ENCODE assay signal across 29 cellular contexts in genomic region chr4:79232555-79232954, GRCh38.
A peak's percentile ranks its signal among the peaks of the same experiment; 100 is the strongest.
DNase-seq lines count a peak whose midpoint lies in the region; ATAC-seq and TF ChIP-seq lines count a peak whose summit lies in the region.
"Had no signal": no experiment of that assay in that cellular context is flagged by ENCODE, and none has a peak within 500 bp of the region (broad histone marks: within the 10 kb centered on the region; RNA-seq: fewer than 3 reads in every experiment).

No MANE protein-coding gene starts in this region.

- no peak overlapping the region for H3K9ac ChIP-seq in neural progenitor cell
- H3K9ac ChIP-seq: BLaER1 treated with 17β-estradiol and CSF1 and Interleukin-3, amounts not matched to agents 10 nM and 100 nM; parathyroid adenoma had no signal

- no peaks in the 10 kb centered on the region for H3K27me3 Mint-ChIP-seq in neural progenitor cell (ENCODE audit: insufficient read depth, low read depth)
- no peaks in the 10 kb centered on the region for H3K27me3 Mint-ChIP-seq in naive thymus-derived CD8-positive, alpha-beta T cell
- H3K27me3 Mint-ChIP-seq: activated CD8-positive, alpha-beta memory T cell treated with anti-CD3 and anti-CD28 coated beads, Interleukin-2, amount 10 ng/mL, durations not matched to agents 7 days and 5 days; stimulated activated naive CD8-positive, alpha-beta T cell treated with anti-CD3 and anti-CD28 coated beads, Interleukin-15, Interleukin-2, amounts not matched to agents 100 ng/mL and 50 ng/mL, for 24 hours had no signal

- POLR2A ChIA-PET in naive thymus-derived CD8-positive, alpha-beta T cell (lab: Charles Lee): no interaction called here

- H3K4me2 ChIP-seq in neural progenitor cell: no peak overlapping the region
- H3K4me2 ChIP-seq: BLaER1 treated with 17β-estradiol and CSF1 and Interleukin-3, amounts not matched to agents 10 nM and 100 nM had no signal

- H3K27ac ChIP-seq in brain microvascular endothelial cell (no peak overlapping the region), neural progenitor cell (no peak overlapping the region)
- H3K27ac ChIP-seq: BLaER1 treated with 17β-estradiol and CSF1 and Interleukin-3, amounts not matched to agents 10 nM and 100 nM; parathyroid adenoma had no signal

- H3K36me3 Mint-ChIP-seq in neural progenitor cell: no peaks in the 10 kb centered on the region
- H3K36me3 Mint-ChIP-seq in naive thymus-derived CD8-positive, alpha-beta T cell: no peaks in the 10 kb centered on the region
- H3K36me3 Mint-ChIP-seq: activated CD8-positive, alpha-beta memory T cell treated with anti-CD3 and anti-CD28 coated beads, Interleukin-2, amount 10 ng/mL, durations not matched to agents 7 days and 5 days; mesothelial cell of epicardium; WTC11 had no signal

- TF ChIP-seq CTCF in brain microvascular endothelial cell (IDR thresholded peaks at IDR 0.05; ENCODE audit: low read depth, low read length, missing control alignments) (no peak), fibroblast of villous mesenchyme (IDR thresholded peaks at IDR 0.05; ENCODE audit: insufficient read depth, low read depth, low read length) (no peak), neural progenitor cell (IDR thresholded peaks at IDR 0.05) (no peak)

- H4K20me1 ChIP-seq in neural progenitor cell (ENCODE audit: low read depth): no peaks in the 10 kb centered on the region
- H4K20me1 ChIP-seq: BLaER1 treated with 17β-estradiol and CSF1 and Interleukin-3, amounts not matched to agents 10 nM and 100 nM had no signal

- H3K9me3 Mint-ChIP-seq in neural progenitor cell: no peaks in the 10 kb centered on the region
- H3K9me3 Mint-ChIP-seq in naive thymus-derived CD8-positive, alpha-beta T cell: peaks cover 0 to 6% (median 0%) of the 10 kb centered on the region in 9 donors
- H3K9me3 Mint-ChIP-seq: activated T-helper 1 cell treated with anti-CD3 and anti-CD28 coated beads, Interleukin-12 subunit alpha, Interleukin-12 subunit beta, Interleukin-2, Interleukin-4 antibody, amounts not matched to agents 30 ng/mL and 10 ng/mL and 1 ng/mL, durations not matched to agents 14 hours and 24 hours and 36 hours; H9; mesothelial cell of epicardium; nephron progenitor cell; stimulated activated naive CD8-positive, alpha-beta T cell treated with anti-CD3 and anti-CD28 coated beads, Interleukin-15, Interleukin-2, amounts not matched to agents 100 ng/mL and 50 ng/mL, for 24 hours; T-helper 2 cell treated with Interferon-gamma antibody and Interleukin-4, amounts not matched to agents 5 μg/mL and 100 μg/mL, for 36 hours; WTC11 had no signal

- in situ Hi-C loops in brain microvascular endothelial cell (cut with HindIII; ENCODE audit: low pct_ligation_motif_present, low sequenced_read_pairs): no loop called here

- peak overlapping the region; percentile 30 for H2AFZ ChIP-seq in neural progenitor cell (replicated peaks)
- H2AFZ ChIP-seq: parathyroid adenoma had no signal

- H3K79me2 ChIP-seq in neural progenitor cell (ENCODE audit: low read depth): no peaks in the 10 kb centered on the region
- H3K79me2 ChIP-seq: parathyroid adenoma had no signal

- no peaks in the 10 kb centered on the region for H3F3A ChIP-seq in neural progenitor cell (ENCODE audit: low read depth)

- H3K9me3 ChIP-seq in neural progenitor cell (ENCODE audit: low read depth): no peaks in the 10 kb centered on the region
- H3K9me3 ChIP-seq: BLaER1 treated with 17β-estradiol and CSF1 and Interleukin-3, amounts not matched to agents 10 nM and 100 nM; Caco-2 had no signal

- H3K4me3 ChIP-seq in brain microvascular endothelial cell (ENCODE audit: low read depth, low read length) (no peak overlapping the region), fibroblast of villous mesenchyme (ENCODE audit: low read depth, low read length) (no peak overlapping the region), neural progenitor cell (no peak overlapping the region)
- H3K4me3 ChIP-seq: BLaER1 treated with 17β-estradiol and CSF1 and Interleukin-3, amounts not matched to agents 10 nM and 100 nM had no signal

- DNase-seq in LHCN-M2 (ENCODE audit: low read depth) (peak; percentile 72), brain microvascular endothelial cell (peak; percentile 14), fibroblast of villous mesenchyme (ENCODE audit: low read depth) (peak; percentile 27), neural progenitor cell (ENCODE audit: low spot score) (no peak)
- no peak for DNase-seq in naive thymus-derived CD8-positive, alpha-beta T cell
- DNase-seq in effector CD4-positive, alpha-beta T cell: no peak
- DNase-seq in effector CD8-positive, alpha-beta T cell (lab: John Stamatoyannopoulos, UW): no peak
- no peak for DNase-seq in activated T-cell treated with anti-CD3 and anti-CD28 coated beads, Interleukin-2, amount 50 U/mL, for 1 hour
- DNase-seq: activated CD4-positive, alpha-beta T cell treated with anti-CD3 and anti-CD28 coated beads, Interleukin-2, amount 50 U/mL, for 1 hour; activated CD8-positive, alpha-beta memory T cell treated with anti-CD3 and anti-CD28 coated beads, Interleukin-2, amount 10 ng/mL, durations not matched to agents 7 days and 5 days; activated naive CD4-positive, alpha-beta T cell treated with anti-CD3 and anti-CD28 coated beads, Interleukin-2, amount 50 U/mL, for 16 hours; aorta; Caco-2; cerebellar nuclear complex; H9; NCI-H1694 treated with DMSO at 0.1 percent for 48 hours; NCI-H2171 treated with DMSO at 0.1 percent for 48 hours; NCI-H748 treated with DMSO at 0.1 percent for 48 hours; nephron progenitor cell; RPMI8226 had no signal

- no peaks in the 10 kb centered on the region for H3K27me3 ChIP-seq in brain microvascular endothelial cell (replicated peaks)
- H3K27me3 ChIP-seq in neural progenitor cell: no peaks in the 10 kb centered on the region
- H3K27me3 ChIP-seq: BLaER1 treated with 17β-estradiol and CSF1 and Interleukin-3, amounts not matched to agents 10 nM and 100 nM had no signal

- H3K4me1 Mint-ChIP-seq in neural progenitor cell: peaks cover 16% of the 10 kb centered on the region
- H3K4me1 Mint-ChIP-seq in naive thymus-derived CD8-positive, alpha-beta T cell: no peaks in the 10 kb centered on the region
- H3K4me1 Mint-ChIP-seq: activated CD8-positive, alpha-beta memory T cell treated with anti-CD3 and anti-CD28 coated beads, Interleukin-2, amount 10 ng/mL, durations not matched to agents 7 days and 5 days; nephron progenitor cell had no signal

- no peak overlapping the region for H3K4me3 Mint-ChIP-seq in neural progenitor cell
- H3K4me3 Mint-ChIP-seq in naive thymus-derived CD8-positive, alpha-beta T cell: no peak overlapping the region
- H3K4me3 Mint-ChIP-seq: activated CD8-positive, alpha-beta memory T cell treated with anti-CD3 and anti-CD28 coated beads, Interleukin-2, amount 10 ng/mL, durations not matched to agents 7 days and 5 days; activated T-helper 1 cell treated with anti-CD3 and anti-CD28 coated beads, Interleukin-12 subunit alpha, Interleukin-12 subunit beta, Interleukin-2, Interleukin-4 antibody, amounts not matched to agents 30 ng/mL and 10 ng/mL and 1 ng/mL, durations not matched to agents 14 hours and 24 hours and 36 hours; H9; mesothelial cell of epicardium; nephron progenitor cell; stimulated activated naive CD8-positive, alpha-beta T cell treated with anti-CD3 and anti-CD28 coated beads, Interleukin-15, Interleukin-2, amounts not matched to agents 100 ng/mL and 50 ng/mL, for 24 hours; T-helper 2 cell treated with Interferon-gamma antibody and Interleukin-4, amounts not matched to agents 5 μg/mL and 100 μg/mL, for 36 hours; WTC11 had no signal

- H3K36me3 ChIP-seq in brain microvascular endothelial cell (replicated peaks): no peaks in the 10 kb centered on the region
- no peaks in the 10 kb centered on the region for H3K36me3 ChIP-seq in neural progenitor cell
- H3K36me3 ChIP-seq: BLaER1 treated with 17β-estradiol and CSF1 and Interleukin-3, amounts not matched to agents 10 nM and 100 nM had no signal

- H3K4me1 ChIP-seq in neural progenitor cell: peaks cover under 1% of the 10 kb centered on the region
- H3K4me1 ChIP-seq: Caco-2, parathyroid adenoma had no signal

- H3K27ac Mint-ChIP-seq in neural progenitor cell: no peak overlapping the region
- no peak overlapping the region for H3K27ac Mint-ChIP-seq in naive thymus-derived CD8-positive, alpha-beta T cell
- H3K27ac Mint-ChIP-seq: activated CD8-positive, alpha-beta memory T cell treated with anti-CD3 and anti-CD28 coated beads, Interleukin-2, amount 10 ng/mL, durations not matched to agents 7 days and 5 days; activated T-helper 1 cell treated with anti-CD3 and anti-CD28 coated beads, Interleukin-12 subunit alpha, Interleukin-12 subunit beta, Interleukin-2, Interleukin-4 antibody, amounts not matched to agents 30 ng/mL and 10 ng/mL and 1 ng/mL, durations not matched to agents 14 hours and 24 hours and 36 hours; H9; nephron progenitor cell; stimulated activated naive CD8-positive, alpha-beta T cell treated with anti-CD3 and anti-CD28 coated beads, Interleukin-15, Interleukin-2, amounts not matched to agents 100 ng/mL and 50 ng/mL, for 24 hours; T-helper 2 cell treated with Interferon-gamma antibody and Interleukin-4, amounts not matched to agents 5 μg/mL and 100 μg/mL, for 36 hours; WTC11 had no signal

- no peak for ATAC-seq in naive thymus-derived CD8-positive, alpha-beta T cell
- ATAC-seq: activated CD8-positive, alpha-beta memory T cell treated with anti-CD3 and anti-CD28 coated beads, Interleukin-2, amount 10 ng/mL, durations not matched to agents 7 days and 5 days; left lobe of liver; sciatic nerve; WTC11 had no signal

Comparison
In these comparisons a context has a peak if more than half of its experiments do, and no peak if none do; other contexts are left out.
1. DNase-seq: peak in LHCN-M2 (single experiment), brain microvascular endothelial cell (single experiment) and fibroblast of villous mesenchyme (single experiment); none in neural progenitor cell (single experiment), naive thymus-derived CD8-positive, alpha-beta T cell (0 of 10), effector CD4-positive, alpha-beta T cell (single experiment), effector CD8-positive, alpha-beta T cell (single experiment) and activated T-cell treated with anti-CD3 and anti-CD28 coated beads, Interleukin-2, amount 50 U/mL, for 1 hour (single experiment).